9 cellular contexts compared by ENCODE assay signal in genomic region chr17:75109407-75110236, GRCh38. TPM values are rescaled to one million over a fixed set of nuclear protein-coding genes. Genes with fewer than 3 reads are reported as not detected.
A peak's percentile ranks its signal among the peaks of the same experiment; 100 is the strongest.
DNase-seq lines count a peak whose midpoint lies in the region; ATAC-seq, FAIRE-seq and TF ChIP-seq lines count a peak whose summit lies in the region.
"Had no signal": no experiment of that assay in that cellular context is flagged by ENCODE, and none has a peak within 500 bp of the region (broad histone marks: within the 10 kb centered on the region; RNA-seq: fewer than 3 reads in every experiment).

Gene ARMC7 (plus strand): TSS chr17:75109969. CDS start chr17:75110289, 320 bp downstream.

- H3K27me3 ChIP-seq in HUES48 (ENCODE audit: control insufficient read depth, insufficient read depth, low read length) = peaks cover 3% of the 10 kb centered on the region; the same call in 1 of the 2 replicates
- H3K27me3 ChIP-seq in NT2/D1 (ENCODE audit: insufficient read depth, insufficient read length) = no peaks in the 10 kb centered on the region
- H3K27me3 ChIP-seq in endothelial cell of umbilical vein (ENCODE audit: control insufficient read depth in 2 of 2, insufficient read depth in 2 of 2, low read length in 2 of 2) = no peaks in the 10 kb centered on the region
- H3K27me3 ChIP-seq in mononuclear cell (ENCODE audit: insufficient read depth, low read length) = no peaks in the 10 kb centered on the region

- BruUV-seq in endothelial cell of umbilical vein (replicated peaks; lab: Mats Ljungman, UMichigan) = no TSS peak

- POLR2A ChIA-PET in endothelial cell of umbilical vein (lab: Charles Lee) = interaction anchor here (0.9 to 1.1 kb wide), 2 partner anchors 33 to 78 kb away, joined by 3 to 7 read pairs; no protein-coding TSS in a partner anchor

- H3K4me1 ChIP-seq in HUES48 (ENCODE audit: control insufficient read depth, insufficient read depth, low read length) (peaks cover 13% of the 10 kb centered on the region), NT2/D1 (ENCODE audit: insufficient read depth, insufficient read length) (peaks cover 7% of the 10 kb centered on the region), endothelial cell of umbilical vein (ENCODE audit: control insufficient read depth, extremely low read depth, insufficient read depth, low read length) (peaks cover 24% of the 10 kb centered on the region), mononuclear cell (ENCODE audit: insufficient read depth, low read length) (peaks cover 43% of the 10 kb centered on the region)

- H3K36me3 ChIP-seq in HUES48 (ENCODE audit: control insufficient read depth, insufficient read depth, low read length) = no peaks in the 10 kb centered on the region
- H3K36me3 ChIP-seq in NT2/D1 (ENCODE audit: insufficient read depth, insufficient read length, low read length) = peaks cover 24% of the 10 kb centered on the region
- H3K36me3 ChIP-seq in endothelial cell of umbilical vein (ENCODE audit: control insufficient read depth in 2 of 2, extremely low read depth in 1 of 2, insufficient read depth in 2 of 2, low read length in 2 of 2) = no peaks in the 10 kb centered on the region

- dilution Hi-C loops in endothelial cell of umbilical vein (cut with MboI; ENCODE audit: extremely low pct_ligation_motif_present, low sequenced_read_pairs) = no loop called here

- CTCF ChIA-PET in endothelial cell of umbilical vein (lab: Charles Lee) = interaction anchor here (0.6 to 4.3 kb wide), 10 partner anchors 15 to 161 kb away, joined by 3 to 37 read pairs (median 5); partner anchors contain the start of gene MIF4GD

- H3K9ac ChIP-seq in HUES48 (ENCODE audit: low read depth, low read length) = peak within 1 kb of the TSS; percentile 51
- H3K9ac ChIP-seq in NT2/D1 (ENCODE audit: insufficient read length, low read depth) = peak within 1 kb of the TSS; percentile 89
- peak within 1 kb of the TSS; percentile 36 for H3K9ac ChIP-seq in endothelial cell of umbilical vein (replicated peaks; ENCODE audit: extremely low read depth, insufficient read depth, low read length)

- FAIRE-seq in endothelial cell of umbilical vein (lab: Jason Lieb, UNC) = peak; percentile 94
- FAIRE-seq: islet of Langerhans had no signal

- H4K20me1 ChIP-seq in endothelial cell of umbilical vein (replicated peaks; ENCODE audit: control insufficient read depth, extremely low read depth, insufficient read depth, low read length) = no peaks in the 10 kb centered on the region

- H3K79me2 ChIP-seq in endothelial cell of umbilical vein (ENCODE audit: control insufficient read depth, insufficient read depth, low read length) = no peaks in the 10 kb centered on the region

- H3K4me2 ChIP-seq in endothelial cell of umbilical vein (ENCODE audit: insufficient read depth, low read length) = peak within 1 kb of the TSS; percentile 57

- no peaks in the 10 kb centered on the region for H3K9me1 ChIP-seq in endothelial cell of umbilical vein (replicated peaks; ENCODE audit: control insufficient read depth, extremely low read depth, insufficient read depth, low read length)

- H3K9me3 ChIP-seq in HUES48 (ENCODE audit: control insufficient read depth, insufficient read depth, low read length) (no peaks in the 10 kb centered on the region), NT2/D1 (ENCODE audit: insufficient read depth, low read length) (no peaks in the 10 kb centered on the region), endothelial cell of umbilical vein (replicated peaks; ENCODE audit: control insufficient read depth, insufficient read depth, low read length) (no peaks in the 10 kb centered on the region), mononuclear cell (ENCODE audit: low read depth, low read length) (no peaks in the 10 kb centered on the region)

- TF ChIP-seq POLR2A in endothelial cell of umbilical vein (IDR thresholded peaks at IDR 0.05; ENCODE audit: low read depth, low read length) = peak; percentile 92

- peak; percentile 45 for ATAC-seq in GM21367 (IDR thresholded peaks at IDR 0.05; ENCODE audit: unreplicated experiment)

- TF ChIP-seq CTCF in endothelial cell of umbilical vein (IDR thresholded peaks at IDR 0.05; ENCODE audit: extremely low read depth in 1 of 2, insufficient read depth in 1 of 2, low read depth in 1 of 2, low read length in 2 of 2) = no peak

- H3K4me3 ChIP-seq in HUES48 (ENCODE audit: low read depth, low read length) (peak within 1 kb of the TSS; percentile 93), NT2/D1 (ENCODE audit: insufficient read length, low read depth) (peak within 1 kb of the TSS; percentile 83), endothelial cell of umbilical vein (replicated peaks in 1 of 3; ENCODE audit: insufficient read depth in 1 of 3, low read depth in 1 of 3, low read length in 3 of 3) (peak within 1 kb of the TSS; percentile 71 to 74 (median 73)), mononuclear cell (ENCODE audit: low read length) (peak within 1 kb of the TSS; percentile 83)

- H3K27ac ChIP-seq in HUES48 (ENCODE audit: low read depth, low read length) = peak within 1 kb of the TSS; percentile 17
- H3K27ac ChIP-seq in endothelial cell of umbilical vein (ENCODE audit: insufficient read depth, low read depth, low read length) = no peak within 1 kb of the TSS

- peak; percentile 91 for DNase-seq in COLO668 (lab: John Stamatoyannopoulos, UW; ENCODE audit: unreplicated experiment)
- DNase-seq in NT2/D1 (ENCODE audit: low read depth, low spot score) = peak; percentile 72
- peak; percentile 64 for DNase-seq in activated CD8-positive, alpha-beta memory T cell treated with anti-CD3 and anti-CD28 coated beads, Interleukin-2, amount 50 U/mL, for 1 hour (ENCODE audit: extremely low read depth)
- peak; percentile 81 for DNase-seq in endothelial cell of umbilical vein (ENCODE audit: low read depth, low spot score)
- DNase-seq in stimulated activated CD8-positive, alpha-beta memory T cell treated with anti-CD3 and anti-CD28 coated beads, Interleukin-2, amount 100 ng/mL, for 48 hours (ENCODE audit: low read depth in 2 of 2) = peak; percentile 92 to 93

- H2AFZ ChIP-seq in endothelial cell of umbilical vein (ENCODE audit: low read depth, low read length) = peak within 1 kb of the TSS; percentile 89

- intact Hi-C loops in endothelial cell of umbilical vein (cut with micrococcal nuclease) = loop anchor here (5.0 kb wide), 2 partner anchors 62 to 73 kb away; partner anchors contain the start of genes ATP5PD, KCTD2 and SUMO2

TF ChIP-seq in endothelial cell of umbilical vein, 7 proteins besides CTCF, POLR2A, EP300 and RAD21:
- TF ChIP-seq FOS (IDR thresholded peaks at IDR 0.05; ENCODE audit: borderline replicate concordance, insufficient read depth, low read length) (no peak), POLR2AphosphoS5 (IDR thresholded peaks at IDR 0.05; ENCODE audit: insufficient read depth, low read depth, low read length) (peak; percentile 89), EZH2 (IDR thresholded peaks at IDR 0.05; ENCODE audit: borderline replicate concordance, low read depth, low read length, severe bottlenecking) (no peak), MAX (IDR thresholded peaks at IDR 0.05; ENCODE audit: insufficient read depth, insufficient read length) (no peak)
TF ChIP-seq in endothelial cell of umbilical vein: peak in this region for 1.

RNA-seq across cellular contexts. Expression of gene ARMC7, which starts in this region (rescaled TPM):
- 14.5 and 15.7 TPM in 2 replicates for total RNA-seq in endothelial cell of umbilical vein
- polyA plus RNA-seq in endothelial cell of umbilical vein = 11.8 and 13.1 TPM in 2 replicates
- 10.5 and 11.1 TPM in 2 replicates for polyA plus RNA-seq in endothelial cell of umbilical vein (2011; cell fraction: cytosol; rRNA removed)
- 9.3 and 10.0 TPM in 2 replicates for polyA plus RNA-seq in endothelial cell of umbilical vein (2011; cell fraction: nucleus; rRNA removed)
- polyA plus RNA-seq in endothelial cell of umbilical vein (2012) = 9.0 and 9.4 TPM in 2 replicates
- 12.7 and 14.1 TPM in 2 replicates for polyA minus RNA-seq in endothelial cell of umbilical vein
- polyA minus RNA-seq in endothelial cell of umbilical vein (2011; cell fraction: cytosol; rRNA and poly(A)+ RNA removed) = 9.3 TPM
- 3.9 and 7.6 TPM in 2 replicates for polyA minus RNA-seq in endothelial cell of umbilical vein (2011; cell fraction: nucleus; rRNA and poly(A)+ RNA removed)
- total RNA-seq in mononuclear cell = 1.4 TPM

Comparison
In these comparisons a context has a peak if more than half of its experiments do, and no peak if none do; other contexts are left out.
1. H3K9ac ChIP-seq: peak in every context shown above with its lines; median percentile 89 in NT2/D1; 51 in HUES48; 36 in endothelial cell of umbilical vein.